ENCODE assay signal across 17 cellular contexts in genomic region chr4:129672941-129673340, GRCh38.
"Had no signal": no experiment of that assay in that cellular context is flagged by ENCODE, and none has a peak within 500 bp of the region (broad histone marks: within the 10 kb centered on the region; RNA-seq: fewer than 3 reads in every experiment).

No MANE protein-coding gene starts in this region.

- H3K4me3 ChIP-seq: coronary artery, right lobe of liver, skin epidermis, tibial artery, uterus had no signal

- DNase-seq: activated CD4-positive, alpha-beta T cell treated with anti-CD3 and anti-CD28 coated beads, Interleukin-2, amount 50 U/mL, for 4 hours; activated naive CD4-positive, alpha-beta T cell treated with anti-CD3 and anti-CD28 coated beads for 36 hours; activated naive CD8-positive, alpha-beta T cell treated with anti-CD3 and anti-CD28 coated beads, Interleukin-2, amount 10 ng/mL, durations not matched to agents 7 days and 5 days; activated T-cell treated with anti-CD3 and anti-CD28 coated beads, Interleukin-2, amount 50 U/mL, for 48 hours; amniotic stem cell; erythroblast; foreskin fibroblast; left colon; right lobe of liver; stimulated activated CD4-positive, alpha-beta T cell treated with anti-CD3 and anti-CD28 coated beads, Interleukin-1b, Interleukin-23, amount 100 ng/mL, for 48 hours; stimulated activated naive CD8-positive, alpha-beta T cell treated with anti-CD3 and anti-CD28 coated beads, Interleukin-15, amount 100 ng/mL, for 72 hours; tibial artery; uterus had no signal

- ATAC-seq: left colon; natural killer cell treated with Interleukin-12 subunit alpha and Interleukin-12 subunit beta and Interleukin-15 and Interleukin-18, amount 100 ng/mL, for 72 hours; right lobe of liver; stimulated activated naive CD8-positive, alpha-beta T cell treated with anti-CD3 and anti-CD28 coated beads, Interleukin-15, amount 100 ng/mL, for 72 hours; WTC11 had no signal

- H3K27ac ChIP-seq: coronary artery, right lobe of liver, skin epidermis, tibial artery, uterus had no signal
